17 cellular contexts compared by ENCODE assay signal in the genomic region with DNA sequence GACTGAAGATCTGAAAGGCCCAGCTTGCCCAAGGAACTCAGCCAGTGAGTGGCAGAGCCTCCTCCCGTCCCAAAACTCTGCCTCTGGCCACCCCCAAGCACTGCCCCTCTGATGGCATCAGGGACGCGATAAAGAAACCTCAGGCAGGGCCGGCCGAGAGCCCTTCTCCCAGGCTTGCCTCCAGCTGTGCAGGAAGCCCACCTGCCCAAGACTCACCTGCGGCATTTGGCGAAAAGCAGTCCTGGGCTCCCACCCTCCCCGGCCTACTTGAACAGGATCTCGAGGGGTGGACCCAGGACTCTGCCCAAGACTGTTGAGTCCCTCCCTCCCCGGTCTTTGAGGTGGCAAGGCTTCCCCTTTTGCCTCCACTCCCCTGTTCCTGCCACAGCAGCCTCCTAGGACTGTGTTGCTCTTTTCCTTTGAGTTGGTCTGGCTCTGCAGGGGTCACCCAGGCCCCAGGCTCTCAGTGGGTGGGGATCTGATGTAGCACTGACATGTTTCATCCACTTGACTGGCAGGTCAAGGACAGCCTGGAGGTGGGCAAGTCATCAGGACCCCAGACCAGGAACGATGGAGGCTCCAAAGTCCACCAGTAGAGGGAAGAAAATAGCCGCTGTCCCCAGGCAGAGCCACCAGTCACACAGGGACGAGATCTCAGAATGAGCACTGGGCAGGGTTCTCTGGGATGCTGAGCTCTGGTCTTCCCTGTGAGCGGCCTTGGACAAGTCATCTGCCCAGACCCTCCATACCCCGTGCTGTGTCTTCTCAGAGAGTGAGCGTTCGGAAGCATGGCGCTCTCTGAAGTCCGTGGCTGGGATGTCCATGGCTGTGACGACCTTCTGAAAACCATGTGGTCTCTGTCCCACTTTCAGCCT.
DNase-seq lines count a peak whose midpoint lies in the region; ATAC-seq and TF ChIP-seq lines count a peak whose summit lies in the region.
"Had no signal": no experiment of that assay in that cellular context is flagged by ENCODE, and none has a peak within 500 bp of the region (broad histone marks: within the 10 kb centered on the region; RNA-seq: fewer than 3 reads in every experiment).

No MANE protein-coding gene starts in this region.

- no peaks in the 10 kb centered on the region for H3K36me3 Mint-ChIP-seq in stimulated activated memory B cell treated with anti-CD40 and anti-IgM and Interleukin-4, amounts not matched to agents 10 μg/mL and 1 μg/mL and 100 μg/mL, for 72 hours
- H3K36me3 Mint-ChIP-seq: WTC11 had no signal

- no peaks in the 10 kb centered on the region for H3K27me3 ChIP-seq in left ventricle myocardium inferior (ENCODE audit: low read depth)
- H3K27me3 ChIP-seq: adrenal gland, breast epithelium, sigmoid colon, SJSA1 had no signal

- TF ChIP-seq CTCF in NB4 (IDR thresholded peaks at IDR 0.05; ENCODE audit: low read depth, low read length): no peak
- no peak for TF ChIP-seq CTCF in left ventricle myocardium inferior (IDR thresholded peaks at IDR 0.05; ENCODE audit: borderline replicate concordance)

- H3K4me1 Mint-ChIP-seq in stimulated activated memory B cell treated with anti-CD40 and anti-IgM and Interleukin-4, amounts not matched to agents 10 μg/mL and 1 μg/mL and 100 μg/mL, for 72 hours: peaks cover 40% of the 10 kb centered on the region

- no peaks in the 10 kb centered on the region for H3K36me3 ChIP-seq in left ventricle myocardium inferior
- H3K36me3 ChIP-seq: adrenal gland, breast epithelium, HAP-1, sigmoid colon, SJSA1 had no signal

- peak; percentile 6 for ATAC-seq in stimulated activated memory B cell treated with anti-CD40 and anti-IgM and Interleukin-4, amounts not matched to agents 10 μg/mL and 1 μg/mL and 100 μg/mL, for 72 hours
- ATAC-seq in GM21825 (IDR thresholded peaks at IDR 0.05; ENCODE audit: unreplicated experiment): no peak
- ATAC-seq: WTC11 had no signal

- H3K27ac ChIP-seq in left ventricle myocardium inferior (replicated peaks): no peak overlapping the region
- H3K27ac ChIP-seq: adrenal gland, breast epithelium, C4-2B, sigmoid colon, SJSA1 had no signal

- no peak overlapping the region for H3K27ac Mint-ChIP-seq in stimulated activated memory B cell treated with anti-CD40 and anti-IgM and Interleukin-4, amounts not matched to agents 10 μg/mL and 1 μg/mL and 100 μg/mL, for 72 hours
- H3K27ac Mint-ChIP-seq: WTC11 had no signal

- DNase-seq in activated effector memory CD4-positive, alpha-beta T cell treated with anti-CD3 and anti-CD28 coated beads, Interleukin-2, amount 50 U/mL, for 16 hours: peak; percentile 60
- DNase-seq in activated effector memory CD4-positive, alpha-beta T cell treated with Interleukin-2 at 50 U/mL for 16 hours: no peak
- DNase-seq in NB4 (ENCODE audit: low read depth): peak; percentile 24
- DNase-seq in left ventricle myocardium inferior: peak; percentile 8
- DNase-seq in NOMO-1 treated with DMSO at 0.1 percent for 48 hours (lab: John Stamatoyannopoulos, UW; ENCODE audit: unreplicated experiment): no peak
- DNase-seq in epidermal melanocyte (ENCODE audit: insufficient read length, low spot score): no peak
- DNase-seq: adrenal gland, kidney glomerular epithelial cell, occipital lobe, sigmoid colon had no signal

- H3K4me3 ChIP-seq in NB4 (ENCODE audit: low read depth, low read length): no peak overlapping the region
- H3K4me3 ChIP-seq in left ventricle myocardium inferior: no peak overlapping the region
- H3K4me3 ChIP-seq: adrenal gland, breast epithelium, HAP-1, sigmoid colon, SJSA1 had no signal

- peaks cover 5% of the 10 kb centered on the region for H3K4me1 ChIP-seq in left ventricle myocardium inferior
- H3K4me1 ChIP-seq: adrenal gland, breast epithelium, HAP-1, sigmoid colon had no signal

- intact Hi-C loops in left ventricle myocardium inferior (cut with micrococcal nuclease): no loop called here

- H3K27me3 Mint-ChIP-seq in stimulated activated memory B cell treated with anti-CD40 and anti-IgM and Interleukin-4, amounts not matched to agents 10 μg/mL and 1 μg/mL and 100 μg/mL, for 72 hours: peaks cover 32% of the 10 kb centered on the region

- no peak overlapping the region for H3K4me3 Mint-ChIP-seq in stimulated activated memory B cell treated with anti-CD40 and anti-IgM and Interleukin-4, amounts not matched to agents 10 μg/mL and 1 μg/mL and 100 μg/mL, for 72 hours
- H3K4me3 Mint-ChIP-seq: WTC11 had no signal

- no peaks in the 10 kb centered on the region for H3K9me3 ChIP-seq in left ventricle myocardium inferior (replicated peaks)
- H3K9me3 ChIP-seq: adrenal gland, breast epithelium, HAP-1, sigmoid colon had no signal

- no peaks in the 10 kb centered on the region for H3K9me3 Mint-ChIP-seq in stimulated activated memory B cell treated with anti-CD40 and anti-IgM and Interleukin-4, amounts not matched to agents 10 μg/mL and 1 μg/mL and 100 μg/mL, for 72 hours
- H3K9me3 Mint-ChIP-seq: WTC11 had no signal

- TF ChIP-seq POLR2A in NB4 (IDR thresholded peaks at IDR 0.05; ENCODE audit: extremely low read depth, insufficient read length): no peak

Comparison
In these comparisons a context has a peak if more than half of its experiments do, and no peak if none do; other contexts are left out.
1. DNase-seq: peak in activated effector memory CD4-positive, alpha-beta T cell treated with anti-CD3 and anti-CD28 coated beads, Interleukin-2, amount 50 U/mL, for 16 hours (single experiment), NB4 (single experiment) and left ventricle myocardium inferior (single experiment); none in activated effector memory CD4-positive, alpha-beta T cell treated with Interleukin-2 at 50 U/mL for 16 hours (single experiment), NOMO-1 treated with DMSO at 0.1 percent for 48 hours (single experiment) and epidermal melanocyte (single experiment).